10 cellular contexts compared by ENCODE assay signal in the genomic region with DNA sequence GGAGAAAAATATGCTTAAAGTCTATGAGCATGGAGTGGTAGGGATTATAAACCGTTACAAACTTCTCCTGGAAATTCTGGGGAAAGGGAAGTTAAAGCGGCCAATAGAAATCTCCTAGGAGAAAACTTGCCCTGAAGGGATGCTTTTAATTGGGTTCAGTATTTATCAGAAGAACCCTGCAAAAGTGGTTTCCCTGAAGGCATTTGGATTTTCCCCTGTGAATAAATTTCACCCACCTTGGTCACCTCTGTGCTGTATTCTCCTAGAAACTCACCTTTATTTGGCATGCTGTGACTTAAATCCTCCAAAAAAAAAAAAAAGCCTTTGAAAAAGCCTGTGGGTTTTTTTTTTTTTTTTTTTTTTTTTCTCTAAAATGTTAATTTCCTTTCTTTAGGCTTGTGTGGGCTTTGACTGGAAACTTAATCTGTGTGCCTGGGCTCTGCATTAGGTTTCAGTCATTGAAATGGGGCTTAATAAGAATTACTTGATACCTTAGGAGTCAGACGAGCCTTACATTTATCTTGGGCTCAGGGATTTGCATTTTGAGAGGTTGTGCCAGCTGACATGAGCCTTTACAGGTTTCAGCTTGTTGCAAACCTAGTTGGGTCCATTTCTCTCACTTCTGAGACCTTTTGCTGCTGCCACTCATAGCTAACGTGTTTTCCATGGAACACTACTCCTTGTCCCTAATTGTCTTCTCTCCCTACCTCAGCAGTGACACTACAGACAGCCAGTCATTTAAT. TPM values are rescaled to one million over a fixed set of nuclear protein-coding genes. Genes with fewer than 3 reads are reported as not detected.
DNase-seq lines count a peak whose midpoint lies in the region; ATAC-seq, FAIRE-seq and TF ChIP-seq lines count a peak whose summit lies in the region.
"Had no signal": no experiment of that assay in that cellular context is flagged by ENCODE, and none has a peak within 500 bp of the region (broad histone marks: within the 10 kb centered on the region; RNA-seq: fewer than 3 reads in every experiment).

No MANE protein-coding gene starts in this region.

- TF ChIP-seq CTCF in activated CD8-positive, alpha-beta T cell treated with anti-CD3 and anti-CD28 coated beads for 36 hours (IDR thresholded peaks at IDR 0.05), result no peak
- no peak for TF ChIP-seq CTCF in kidney (IDR thresholded peaks at IDR 0.05; ENCODE audit: borderline replicate concordance, extremely low read depth, insufficient read depth)
- no peak for TF ChIP-seq CTCF in WERI-Rb-1 (IDR thresholded peaks at IDR 0.05; ENCODE audit: low read depth, low read length)

- intact Hi-C loops in activated CD8-positive, alpha-beta T cell treated with anti-CD3 and anti-CD28 coated beads for 36 hours (cut with micrococcal nuclease), result loop anchor here (5.0 kb wide), 1 partner anchor 281 kb away; no protein-coding TSS in a partner anchor
- intact Hi-C loops in kidney (cut with DNase I), result no loop called here

- H3K9me3 Mint-ChIP-seq in activated CD4-positive, alpha-beta T cell treated with anti-CD3 and anti-CD28 coated beads, Interleukin-2, amount 10 ng/mL, durations not matched to agents 7 days and 5 days, result no peaks in the 10 kb centered on the region
- no peaks in the 10 kb centered on the region for H3K9me3 Mint-ChIP-seq in activated CD8-positive, alpha-beta T cell treated with anti-CD3 and anti-CD28 coated beads for 36 hours

- CTCF ChIA-PET in activated CD4-positive, alpha-beta T cell treated with anti-CD3 and anti-CD28 coated beads, Interleukin-2, amount 10 ng/mL, durations not matched to agents 7 days and 5 days (lab: Charles Lee), result interaction anchor here (0.6 to 2.6 kb wide), 11 partner anchors 9 to 904 kb away, joined by 3 to 13 read pairs (median 4); a partner anchor contains a TSS
- CTCF ChIA-PET in activated CD8-positive, alpha-beta T cell treated with anti-CD3 and anti-CD28 coated beads for 36 hours (lab: Charles Lee), result interaction anchor here (0.7 to 1.6 kb wide), 21 partner anchors 9 to 414 kb away, joined by 3 to 8 read pairs (median 4); no protein-coding TSS in a partner anchor

- H3K36me3 ChIP-seq in kidney (ENCODE audit: control insufficient read depth in 1 of 2, insufficient read depth in 2 of 2, low read length in 2 of 2), result no peaks in the 10 kb centered on the region
- H3K36me3 ChIP-seq in subcutaneous abdominal adipose tissue (ENCODE audit: control insufficient read depth in 5 of 5, insufficient read depth in 5 of 5, low read length in 5 of 5), result peaks cover 3 to 18% (median 5%) of the 10 kb centered on the region in 5 donors
- H3K36me3 ChIP-seq in WERI-Rb-1, result no peaks in the 10 kb centered on the region

- peaks cover 32 to 43% of the 10 kb centered on the region in 2 donors for H3K4me1 ChIP-seq in kidney (ENCODE audit: control insufficient read depth in 1 of 2, insufficient read depth in 1 of 2, low read depth in 1 of 2, low read length in 2 of 2)
- peaks cover 11 to 85% (median 70%) of the 10 kb centered on the region in 5 donors for H3K4me1 ChIP-seq in subcutaneous abdominal adipose tissue (ENCODE audit: control insufficient read depth in 5 of 5, insufficient read depth in 5 of 5, low read length in 5 of 5)

- H3K27ac ChIP-seq in kidney (ENCODE audit: low read depth in 2 of 2, low read length in 2 of 2) (peak overlapping the region; percentile 44 to 45), subcutaneous abdominal adipose tissue (ENCODE audit: low read depth, low read length) (peak overlapping the region; percentile 87), WERI-Rb-1 (no peak overlapping the region)

- FAIRE-seq in kidney (lab: Jason Lieb, UNC), result no peak

- H3K27ac Mint-ChIP-seq in activated CD4-positive, alpha-beta T cell treated with anti-CD3 and anti-CD28 coated beads, Interleukin-2, amount 10 ng/mL, durations not matched to agents 7 days and 5 days, result peak overlapping the region; percentile 97
- H3K27ac Mint-ChIP-seq in activated CD8-positive, alpha-beta T cell treated with anti-CD3 and anti-CD28 coated beads for 36 hours, result peak overlapping the region; percentile 98

- H3K27me3 ChIP-seq in subcutaneous abdominal adipose tissue (ENCODE audit: control insufficient read depth in 5 of 5, insufficient read depth in 4 of 5, low read length in 5 of 5), result no peaks in the 10 kb centered on the region
- no peaks in the 10 kb centered on the region for H3K27me3 ChIP-seq in WERI-Rb-1 (ENCODE audit: insufficient read depth, low read depth, severe bottlenecking)

- H3K4me3 ChIP-seq in kidney (ENCODE audit: low read length in 2 of 2) (no peak overlapping the region), subcutaneous abdominal adipose tissue (ENCODE audit: low read depth in 1 of 5, low read length in 5 of 5) (no peak overlapping the region), WERI-Rb-1 (ENCODE audit: low read depth, low read length) (no peak overlapping the region)

- H3K4me3 Mint-ChIP-seq in activated CD4-positive, alpha-beta T cell treated with anti-CD3 and anti-CD28 coated beads, Interleukin-2, amount 10 ng/mL, durations not matched to agents 7 days and 5 days, result peak overlapping the region; percentile 49
- H3K4me3 Mint-ChIP-seq in activated CD8-positive, alpha-beta T cell treated with anti-CD3 and anti-CD28 coated beads for 36 hours, result peak overlapping the region; percentile 34

- DNase-seq in activated CD4-positive, alpha-beta T cell treated with anti-CD3 and anti-CD28 coated beads, Interleukin-2, amount 10 ng/mL, durations not matched to agents 7 days and 5 days, result no peak
- DNase-seq in activated CD4-positive, alpha-beta T cell treated with anti-CD3 and anti-CD28 coated beads for 1 hour, result no peak
- DNase-seq in activated CD8-positive, alpha-beta T cell treated with anti-CD3 and anti-CD28 coated beads for 36 hours, result no peak
- no peak for DNase-seq in kidney
- no peak for DNase-seq in retina
- no peak for DNase-seq in WERI-Rb-1
- no peak for DNase-seq in NCI-H526 treated with DMSO at 0.1 percent for 48 hours (lab: John Stamatoyannopoulos, UW)
- DNase-seq: PC-3; stimulated activated naive CD4-positive, alpha-beta T cell treated with Interleukin-2 at 50 U/mL for 16 hours had no signal

- peaks cover 94% of the 10 kb centered on the region for H3K4me1 Mint-ChIP-seq in activated CD4-positive, alpha-beta T cell treated with anti-CD3 and anti-CD28 coated beads, Interleukin-2, amount 10 ng/mL, durations not matched to agents 7 days and 5 days
- H3K4me1 Mint-ChIP-seq in activated CD8-positive, alpha-beta T cell treated with anti-CD3 and anti-CD28 coated beads for 36 hours (ENCODE audit: low read depth), result peaks cover 90% of the 10 kb centered on the region

- peaks cover 72% of the 10 kb centered on the region for H3K36me3 Mint-ChIP-seq in activated CD4-positive, alpha-beta T cell treated with anti-CD3 and anti-CD28 coated beads, Interleukin-2, amount 10 ng/mL, durations not matched to agents 7 days and 5 days (ENCODE audit: low read depth)
- peaks cover 71% of the 10 kb centered on the region for H3K36me3 Mint-ChIP-seq in activated CD8-positive, alpha-beta T cell treated with anti-CD3 and anti-CD28 coated beads for 36 hours (ENCODE audit: low read depth)

- H3K9ac ChIP-seq in kidney (ENCODE audit: low read length in 2 of 2), result no peak overlapping the region
- H3K9ac ChIP-seq in subcutaneous abdominal adipose tissue (ENCODE audit: low read length in 5 of 5), result peak overlapping the region in 2 of 5 donors; percentile 6 to 41

- POLR2A ChIA-PET in activated CD4-positive, alpha-beta T cell treated with anti-CD3 and anti-CD28 coated beads, Interleukin-2, amount 10 ng/mL, durations not matched to agents 7 days and 5 days (lab: Charles Lee), result interaction anchor here (1.1 kb wide), 1 partner anchor 12 kb away, joined by 3 read pairs; no protein-coding TSS in a partner anchor
- POLR2A ChIA-PET in activated CD8-positive, alpha-beta T cell treated with anti-CD3 and anti-CD28 coated beads for 36 hours (lab: Charles Lee), result interaction anchor here (0.7 to 4.7 kb wide), 15 partner anchors 8 to 67 kb away, joined by 3 to 34 read pairs (median 7); a partner anchor contains a TSS

- H3K27me3 Mint-ChIP-seq in activated CD4-positive, alpha-beta T cell treated with anti-CD3 and anti-CD28 coated beads, Interleukin-2, amount 10 ng/mL, durations not matched to agents 7 days and 5 days, result no peaks in the 10 kb centered on the region
- H3K27me3 Mint-ChIP-seq in activated CD8-positive, alpha-beta T cell treated with anti-CD3 and anti-CD28 coated beads for 36 hours, result no peaks in the 10 kb centered on the region

- peak; percentile 15 for ATAC-seq in activated CD8-positive, alpha-beta T cell treated with anti-CD3 and anti-CD28 coated beads for 36 hours
- ATAC-seq: PC-3 had no signal

- H3K9me3 ChIP-seq in kidney (ENCODE audit: control insufficient read depth in 1 of 2, low read length in 2 of 2) (no peaks in the 10 kb centered on the region), subcutaneous abdominal adipose tissue (ENCODE audit: control insufficient read depth in 5 of 5, low read length in 5 of 5) (peaks cover 0 to 4% (median 0%) of the 10 kb centered on the region in 5 donors), WERI-Rb-1 (ENCODE audit: severe bottlenecking) (no peaks in the 10 kb centered on the region)

RNA-seq across cellular contexts. Expression of a gene that starts 22.0 kb away (rescaled TPM):
- 10 to 100 TPM; 74.4 to 77.8 TPM for total RNA-seq in activated CD4-positive, alpha-beta T cell treated with anti-CD3 and anti-CD28 coated beads, Interleukin-2, amount 10 ng/mL, durations not matched to agents 7 days and 5 days
- total RNA-seq in activated CD8-positive, alpha-beta T cell treated with anti-CD3 and anti-CD28 coated beads for 36 hours, result 10 to 100 TPM; 49.1 to 50.0 TPM
- total RNA-seq in kidney, result 243 TPM
- polyA plus RNA-seq in kidney (ENCODE audit: insufficient read depth, low read depth, low replicate concordance), result 81.8 TPM
